Comparison of ENCODE assay signal across 1 cellular context in genomic region chr3:128698211-128699011, GRCh38.
TF ChIP-seq lines count a peak whose summit lies in the region.

No MANE protein-coding gene starts in this region.

TF ChIP-seq in endothelial cell of umbilical vein, 7 proteins besides CTCF, POLR2A, EP300 and RAD21:
- TF ChIP-seq FOS (IDR thresholded peaks at IDR 0.05; ENCODE audit: borderline replicate concordance, insufficient read depth, low read length) (no peak), POLR2AphosphoS5 (IDR thresholded peaks at IDR 0.05; ENCODE audit: insufficient read depth, low read depth, low read length) (no peak), JUN (IDR thresholded peaks at IDR 0.05; ENCODE audit: borderline replicate concordance, insufficient read depth, insufficient read length, low read depth) (no peak)
